20 cellular contexts compared by ENCODE assay signal in genomic region chr16:51302042-51302441, GRCh38.
DNase-seq lines count a peak whose midpoint lies in the region; ATAC-seq and TF ChIP-seq lines count a peak whose summit lies in the region.
"Had no signal": no experiment of that assay in that cellular context is flagged by ENCODE, and none has a peak within 500 bp of the region (broad histone marks: within the 10 kb centered on the region; RNA-seq: fewer than 3 reads in every experiment).

No MANE protein-coding gene starts in this region.

- H3K9me3 Mint-ChIP-seq in HFFc6: no peaks in the 10 kb centered on the region
- peaks cover 3 to 21% of the 10 kb centered on the region in 2 donors for H3K9me3 Mint-ChIP-seq in activated naive CD4-positive, alpha-beta T cell treated with anti-CD3 and anti-CD28 coated beads, Interleukin-2, amount 50 U/mL, for 72 hours

- H3K27me3 ChIP-seq in BJ (ENCODE audit: control insufficient read depth, insufficient read depth, low read length): peaks cover 1% of the 10 kb centered on the region; the same call in 1 of the 2 replicates
- no peaks in the 10 kb centered on the region for H3K27me3 ChIP-seq in right lobe of liver
- H3K27me3 ChIP-seq in upper lobe of left lung: no peaks in the 10 kb centered on the region
- H3K27me3 ChIP-seq: BLaER1 treated with 17β-estradiol and CSF1 and Interleukin-3, amounts not matched to agents 10 nM and 100 nM had no signal

- H3K36me3 ChIP-seq in BJ (ENCODE audit: control insufficient read depth, insufficient read depth, low read length) (no peaks in the 10 kb centered on the region), right lobe of liver (no peaks in the 10 kb centered on the region), upper lobe of left lung (no peaks in the 10 kb centered on the region)
- H3K36me3 ChIP-seq: BLaER1 treated with 17β-estradiol and CSF1 and Interleukin-3, amounts not matched to agents 10 nM and 100 nM had no signal

- TF ChIP-seq POLR2A in right lobe of liver (IDR thresholded peaks at IDR 0.05) (no peak), upper lobe of left lung (IDR thresholded peaks at IDR 0.05) (no peak)

- TF ChIP-seq CTCF in BJ (IDR thresholded peaks at IDR 0.05; ENCODE audit: insufficient read depth, low read depth, low read length) (peak; percentile 23; the same call in 1 of the 2 replicates), HFFc6 (IDR thresholded peaks at IDR 0.05) (peak; percentile 22; the same call in 1 of the 2 replicates), fibroblast of mammary gland (conservative IDR thresholded peaks at IDR 0.05; ENCODE audit: control insufficient read depth, insufficient read depth, low read depth, low read length) (peak; percentile 8), right lobe of liver (IDR thresholded peaks at IDR 0.05) (peak; percentile 13 to 29 (median 19)), upper lobe of left lung (IDR thresholded peaks at IDR 0.05) (no peak)

- H3K4me1 ChIP-seq in right lobe of liver (no peaks in the 10 kb centered on the region), upper lobe of left lung (no peaks in the 10 kb centered on the region)
- H3K4me1 ChIP-seq: A549 had no signal

- H3K9me3 ChIP-seq in right lobe of liver (no peaks in the 10 kb centered on the region), upper lobe of left lung (peaks cover 0 to 15% (median 0%) of the 10 kb centered on the region in 4 donors)

- no peak overlapping the region for H3K4me3 Mint-ChIP-seq in HFFc6
- H3K4me3 Mint-ChIP-seq: CD4-positive, CD25-positive, alpha-beta regulatory T cell; CD8-positive, alpha-beta memory T cell had no signal

- no peak for TF ChIP-seq EP300 in upper lobe of left lung (IDR thresholded peaks at IDR 0.05)

- ATAC-seq in right lobe of liver: peak in 2 of 4 donors; percentile 45 to 61
- no peak for ATAC-seq in upper lobe of left lung (ENCODE audit: low FRiP score in 2 of 2)
- no peak for ATAC-seq in HG03432 (IDR thresholded peaks at IDR 0.05; ENCODE audit: unreplicated experiment)
- ATAC-seq in HG02610 (IDR thresholded peaks at IDR 0.05; ENCODE audit: unreplicated experiment): no peak
- no peak for ATAC-seq in activated naive CD4-positive, alpha-beta T cell treated with anti-CD3 and anti-CD28 coated beads, Interleukin-2, amount 50 U/mL, for 72 hours
- ATAC-seq: A549, HCT116 had no signal

- H3K27me3 Mint-ChIP-seq in HFFc6 (ENCODE audit: insufficient read depth): peaks cover 7% of the 10 kb centered on the region
- H3K27me3 Mint-ChIP-seq: CD4-positive, CD25-positive, alpha-beta regulatory T cell; CD8-positive, alpha-beta memory T cell had no signal

- POLR2A ChIA-PET in BJ (lab: Charles Lee): no interaction called here

- H3K27ac ChIP-seq in right lobe of liver: no peak overlapping the region
- no peak overlapping the region for H3K27ac ChIP-seq in upper lobe of left lung
- H3K27ac ChIP-seq: A549; BLaER1 treated with 17β-estradiol and CSF1 and Interleukin-3, amounts not matched to agents 10 nM and 100 nM; KMS-11 had no signal

- WGBS in right lobe of liver (ENCODE audit: insufficient coverage, low coverage, low lambda C conversion rate, missing lambda C conversion rate): 90% methylated on average over 1 of the region's 1 CpG
- WGBS in upper lobe of left lung, 2 donors: 93 to 95% methylated on average over 1 of the region's 1 CpG

- no peaks in the 10 kb centered on the region for H3K36me3 Mint-ChIP-seq in HFFc6 (ENCODE audit: low read depth)
- H3K36me3 Mint-ChIP-seq in activated naive CD4-positive, alpha-beta T cell treated with anti-CD3 and anti-CD28 coated beads, Interleukin-2, amount 50 U/mL, for 72 hours: no peaks in the 10 kb centered on the region
- H3K36me3 Mint-ChIP-seq: CD4-positive, CD25-positive, alpha-beta regulatory T cell; CD8-positive, alpha-beta memory T cell had no signal

- CTCF ChIA-PET in BJ (lab: Yijun Ruan, JAX): no interaction called here

- H3K4me3 ChIP-seq in BJ (ENCODE audit: low read depth, low read length) (no peak overlapping the region), fibroblast of mammary gland (ENCODE audit: control insufficient read depth, low read depth, low read length) (no peak overlapping the region), right lobe of liver (no peak overlapping the region), upper lobe of left lung (no peak overlapping the region)
- H3K4me3 ChIP-seq: A549; BLaER1 treated with 17β-estradiol and CSF1 and Interleukin-3, amounts not matched to agents 10 nM and 100 nM had no signal

- H3K27ac Mint-ChIP-seq in HFFc6: no peak overlapping the region
- H3K27ac Mint-ChIP-seq in activated naive CD4-positive, alpha-beta T cell treated with anti-CD3 and anti-CD28 coated beads, Interleukin-2, amount 50 U/mL, for 72 hours: no peak overlapping the region
- H3K27ac Mint-ChIP-seq: CD4-positive, CD25-positive, alpha-beta regulatory T cell; CD8-positive, alpha-beta memory T cell had no signal

- intact Hi-C loops in right lobe of liver (cut with DNase I): no loop called here

- DNase-seq in BJ (ENCODE audit: low read depth): peak; percentile 39
- no peak for DNase-seq in HFFc6
- DNase-seq in fibroblast of mammary gland (ENCODE audit: low read depth): no peak
- no peak for DNase-seq in right lobe of liver
- DNase-seq in upper lobe of left lung: no peak
- no peak for DNase-seq in activated naive CD4-positive, alpha-beta T cell treated with anti-CD3 and anti-CD28 coated beads, Interleukin-2, amount 50 U/mL, for 72 hours (ENCODE audit: low spot score in 2 of 2)
- DNase-seq: CD4-positive, CD25-positive, alpha-beta regulatory T cell; CD8-positive, alpha-beta memory T cell; COR-L47; DMS153; DMS79; GF-D8; GOT3; H7 had no signal

- H3K4me1 Mint-ChIP-seq in HFFc6 (ENCODE audit: low read depth): peaks cover 16% of the 10 kb centered on the region
- H3K4me1 Mint-ChIP-seq: CD4-positive, CD25-positive, alpha-beta regulatory T cell; CD8-positive, alpha-beta memory T cell had no signal

Comparison
In these comparisons a context has a peak if more than half of its experiments do, and no peak if none do; other contexts are left out.
1. CTCF ChIP-seq: peak in BJ (single experiment), HFFc6 (single experiment), fibroblast of mammary gland (single experiment) and right lobe of liver (4 of 4); none in upper lobe of left lung (0 of 6).